In genomic region chr6:157392927-157393666, GRCh38 we compare ENCODE assay signal across 1 cellular context.
TF ChIP-seq lines count a peak whose summit lies in the region.

No MANE protein-coding gene starts in this region.

TF ChIP-seq in K562, 482 proteins besides CTCF, POLR2A, EP300 and RAD21 (continued from another document and continues in another):
- TF ChIP-seq ATF2 (CRISPR knock-in tag; IDR thresholded peaks at IDR 0.05) (no peak), U2AF1 (optimal IDR thresholded peaks at IDR 0.05; ENCODE audit: low read depth, low read length) (no peak), BRD9 (IDR thresholded peaks at IDR 0.05; ENCODE audit: low read depth, partially characterized antibody) (peak; percentile 50), SOX6 (IDR thresholded peaks at IDR 0.05) (peak; percentile 91), MLLT1 (IDR thresholded peaks at IDR 0.05) (no peak), STAT5B (CRISPR knock-in tag; IDR thresholded peaks at IDR 0.05) (no peak), BMI1 (IDR thresholded peaks at IDR 0.05; ENCODE audit: low read length) (no peak), SMAD2 (IDR thresholded peaks at IDR 0.05; ENCODE audit: low read depth, low read length) (no peak), SP2 (IDR thresholded peaks at IDR 0.05; ENCODE audit: extremely low read depth, low read depth, low read length, poor library complexity, severe bottlenecking) (no peak), ZNF263 (CRISPR knock-in tag; IDR thresholded peaks at IDR 0.05; ENCODE audit: borderline replicate concordance) (no peak; the same call in 1 of the 2 replicates), HCFC1 (IDR thresholded peaks at IDR 0.05; ENCODE audit: low read depth, low read length) (no peak), E2F5 (CRISPR knock-in tag; IDR thresholded peaks at IDR 0.05) (no peak), NELFE (IDR thresholded peaks at IDR 0.05; ENCODE audit: insufficient read depth, insufficient read length) (no peak), ZNF740 (CRISPR knock-in tag; IDR thresholded peaks at IDR 0.05) (no peak), ZNF740 (tag; IDR thresholded peaks at IDR 0.05) (no peak), RBBP5 (IDR thresholded peaks at IDR 0.05; ENCODE audit: borderline replicate concordance, insufficient read depth, low read length, poor library complexity, severe bottlenecking) (peak; percentile 51), KHSRP (IDR thresholded peaks at IDR 0.05) (no peak), MEIS2 (IDR thresholded peaks at IDR 0.05; ENCODE audit: partially characterized antibody) (no peak), ZFPM2 (CRISPR knock-in tag; IDR thresholded peaks at IDR 0.05) (no peak), NCOA4 (IDR thresholded peaks at IDR 0.05; ENCODE audit: partially characterized antibody) (no peak), NEUROD1 (IDR thresholded peaks at IDR 0.05; ENCODE audit: borderline replicate concordance, low read depth, low read length, partially characterized antibody) (peak; percentile 75), HDAC1 (IDR thresholded peaks at IDR 0.05) (peak; percentile 37 to 54; a peak in 2 of 4 replicates), BRF1 (IDR thresholded peaks at IDR 0.05; ENCODE audit: borderline replicate concordance, extremely low read depth, insufficient read length) (no peak), MECOM (CRISPR knock-in tag; IDR thresholded peaks at IDR 0.05) (no peak), PREB (CRISPR knock-in tag; IDR thresholded peaks at IDR 0.05) (no peak), CBX8 (IDR thresholded peaks at IDR 0.05; ENCODE audit: borderline replicate concordance, extremely low read depth, low read depth, low read length, poor library complexity, severe bottlenecking) (no peak), ZNF75A (CRISPR knock-in tag; IDR thresholded peaks at IDR 0.05) (no peak), USF1 (CRISPR knock-in tag; IDR thresholded peaks at IDR 0.05) (no peak), C11orf30 (IDR thresholded peaks at IDR 0.05; ENCODE audit: low read depth) (peak; percentile 66), ZNF224 (CRISPR knock-in tag; IDR thresholded peaks at IDR 0.05) (no peak), HNRNPK (IDR thresholded peaks at IDR 0.05; ENCODE audit: low read depth, low read length, poor library complexity, severe bottlenecking) (no peak), TAF1 (IDR thresholded peaks at IDR 0.05; ENCODE audit: control insufficient read depth, extremely low read depth, insufficient read depth, low read length, severe bottlenecking) (no peak), HMG20B (CRISPR knock-in tag; IDR thresholded peaks at IDR 0.05) (no peak), FOSL1 (tag; conservative IDR thresholded peaks at IDR 0.05) (peak; percentile 89), SNAPC5 (CRISPR knock-in tag; IDR thresholded peaks at IDR 0.05) (no peak), ZNF24 (IDR thresholded peaks at IDR 0.05) (no peak), POLR2AphosphoS5 (IDR thresholded peaks at IDR 0.05; ENCODE audit: control insufficient read depth, insufficient read depth, low read depth, low read length) (peak; percentile 74; the same call in 1 of the 2 replicates), PHB2 (IDR thresholded peaks at IDR 0.05; ENCODE audit: low read depth) (no peak), CBFA2T2 (conservative IDR thresholded peaks at IDR 0.05) (peak; percentile 82), SMARCB1 (IDR thresholded peaks at IDR 0.05; ENCODE audit: insufficient read length, low read depth) (peak; percentile 72), ILF3 (IDR thresholded peaks at IDR 0.05; ENCODE audit: borderline replicate concordance) (0 out of 2 replicates have a peak, but pooled peaks have one; percentile 12), KAT2B (IDR thresholded peaks at IDR 0.05; ENCODE audit: low read depth, low read length) (no peak), ZNF398 (CRISPR knock-in tag; IDR thresholded peaks at IDR 0.05) (no peak), SAP30 (IDR thresholded peaks at IDR 0.05; ENCODE audit: borderline replicate concordance, insufficient read depth, low read depth, low read length, poor library complexity, severe bottlenecking) (no peak), MNT (conservative IDR thresholded peaks at IDR 0.05) (peak; percentile 39 to 70; a peak in 3 of 4 replicates), TEAD1 (CRISPR knock-in tag; IDR thresholded peaks at IDR 0.05) (peak; percentile 90 to 97), GTF2A2 (tag; IDR thresholded peaks at IDR 0.05) (no peak), BACH1 (tag; IDR thresholded peaks at IDR 0.05) (no peak), CXXC5 (CRISPR knock-in tag; IDR thresholded peaks at IDR 0.05) (peak; percentile 91), ESRRB (CRISPR knock-in tag; IDR thresholded peaks at IDR 0.05; ENCODE audit: borderline replicate concordance) (no peak), RFX7 (CRISPR knock-in tag; IDR thresholded peaks at IDR 0.05) (no peak), PRPF4 (IDR thresholded peaks at IDR 0.05; ENCODE audit: insufficient read depth, low read depth, low read length, poor library complexity, severe bottlenecking) (no peak), ZBTB33 (CRISPR knock-in tag; IDR thresholded peaks at IDR 0.05) (peak; percentile 81), ZNF282 (CRISPR knock-in tag; IDR thresholded peaks at IDR 0.05) (no peak), HDAC6 (IDR thresholded peaks at IDR 0.05; ENCODE audit: low read depth, low read length) (no peak), GTF2F1 (IDR thresholded peaks at IDR 0.05; ENCODE audit: low read depth, low read length) (no peak)
